8 cellular contexts compared by ENCODE assay signal in genomic region chr22:31947296-31947695, GRCh38. TPM values are rescaled to one million over a fixed set of nuclear protein-coding genes. Genes with fewer than 3 reads are reported as not detected.
DNase-seq lines count a peak whose midpoint lies in the region; ATAC-seq, FAIRE-seq and TF ChIP-seq lines count a peak whose summit lies in the region.

No MANE protein-coding gene starts in this region.

- peaks cover 2% of the 10 kb centered on the region for H3K36me3 ChIP-seq in BJ (ENCODE audit: control insufficient read depth, insufficient read depth, low read length)

- H3K9me3 Mint-ChIP-seq in neural crest cell = no peaks in the 10 kb centered on the region

- TF ChIP-seq CTCF in BJ (IDR thresholded peaks at IDR 0.05; ENCODE audit: insufficient read depth, low read depth, low read length) = 0 out of 2 replicates have a peak, but pooled peaks have one; percentile 26
- peak; percentile 71 for TF ChIP-seq CTCF in choroid plexus epithelial cell (conservative IDR thresholded peaks at IDR 0.05; ENCODE audit: low read depth, low read length)
- peak; percentile 62 for TF ChIP-seq CTCF in neural crest cell (conservative IDR thresholded peaks at IDR 0.05)

- CTCF ChIA-PET in BJ (lab: Yijun Ruan, JAX) = interaction anchor here (1.4 kb wide), 1 partner anchor 24 kb away, joined by 3 read pairs; no protein-coding TSS in a partner anchor

- no peaks in the 10 kb centered on the region for H3K27me3 ChIP-seq in BJ (ENCODE audit: control insufficient read depth, insufficient read depth, low read length)

- no peaks in the 10 kb centered on the region for H3K27me3 Mint-ChIP-seq in neural crest cell (ENCODE audit: low read depth)

- DNase-seq in BJ (ENCODE audit: low read depth) (no peak), GM18507 (ENCODE audit: extremely low spot score, insufficient read length, low read depth) (no peak), RPMI8226 (peak; percentile 60), choroid plexus epithelial cell (ENCODE audit: low read depth) (peak; percentile 62), neural crest cell (ENCODE audit: low read depth, low spot score) (no peak), iPS-NIHi11 (ENCODE audit: low spot score) (no peak)

- POLR2A ChIA-PET in BJ (lab: Charles Lee) = no interaction called here

- peaks cover 24% of the 10 kb centered on the region for H3K4me1 Mint-ChIP-seq in neural crest cell

- FAIRE-seq in GM18507 (lab: Jason Lieb, UNC) = peak; percentile 86

- H3K4me3 Mint-ChIP-seq in neural crest cell = peak overlapping the region; percentile 68

- H3K27ac Mint-ChIP-seq in neural crest cell (ENCODE audit: unreplicated experiment) = no peak overlapping the region

- ATAC-seq in HG02588 (IDR thresholded peaks at IDR 0.05; ENCODE audit: unreplicated experiment) (no peak), HG02870 (IDR thresholded peaks at IDR 0.05; ENCODE audit: unreplicated experiment) (no peak)

- H3K36me3 Mint-ChIP-seq in neural crest cell (ENCODE audit: low read depth) = peaks cover 9% of the 10 kb centered on the region

- H3K4me3 ChIP-seq in BJ (ENCODE audit: low read depth, low read length) (no peak overlapping the region), choroid plexus epithelial cell (ENCODE audit: low read depth, low read length) (peak overlapping the region; percentile 22)

RNA-seq across cellular contexts. Expression of gene YWHAH, which starts 3.0 kb away (rescaled TPM):
- 140 and 146 TPM in 2 replicates for polyA plus RNA-seq in BJ (2011; rRNA removed)
- 73.7 and 83.5 TPM in 2 replicates for polyA minus RNA-seq in BJ (2011; rRNA and poly(A)+ RNA removed)
- total RNA-seq in neural crest cell = 154 and 162 TPM in 2 replicates

Comparison
In these comparisons a context has a peak if more than half of its experiments do, and no peak if none do; other contexts are left out.
1. DNase-seq: peak in RPMI8226 (single experiment) and choroid plexus epithelial cell (single experiment); none in BJ (single experiment), GM18507 (single experiment), neural crest cell (single experiment) and iPS-NIHi11 (single experiment).
2. Peak in every context shown above with its lines, with median percentiles within 50 percentile points of each other: CTCF ChIP-seq.